18 cellular contexts compared by ENCODE assay signal in the genomic region with DNA sequence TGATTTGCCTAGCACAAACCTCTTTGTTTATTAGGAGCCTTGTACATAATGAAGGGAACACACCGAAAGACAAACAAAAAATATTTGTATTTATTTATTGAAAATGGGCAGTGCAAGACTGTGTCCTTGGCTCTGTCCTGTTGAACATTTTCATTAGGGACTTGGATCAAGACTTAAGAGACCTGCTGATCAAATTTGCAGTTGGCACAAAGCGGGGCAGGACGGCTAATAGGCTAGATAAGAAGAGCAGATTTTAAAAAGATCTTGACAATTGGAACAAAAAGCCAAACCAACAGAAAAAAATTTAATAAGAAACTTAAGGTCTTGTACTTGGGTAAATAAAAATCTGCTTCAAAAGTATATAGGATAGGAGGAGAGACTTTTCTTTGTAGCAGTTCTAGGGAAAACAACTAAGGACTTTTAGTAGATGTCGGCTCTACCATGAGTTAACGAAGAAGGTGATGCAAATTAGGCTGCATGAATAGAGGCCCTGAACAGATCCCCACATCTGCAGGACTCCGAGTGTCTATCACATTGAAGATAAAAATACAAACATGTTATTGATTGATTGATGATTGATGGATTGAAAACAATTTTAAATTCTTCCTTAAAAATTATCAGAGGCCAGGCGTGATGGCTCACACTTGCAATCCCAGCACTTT.
DNase-seq lines count a peak whose midpoint lies in the region; ATAC-seq, FAIRE-seq and TF ChIP-seq lines count a peak whose summit lies in the region.
"Had no signal": no experiment of that assay in that cellular context is flagged by ENCODE, and none has a peak within 500 bp of the region (broad histone marks: within the 10 kb centered on the region; RNA-seq: fewer than 3 reads in every experiment).

No MANE protein-coding gene starts in this region.

- FAIRE-seq in GM18507 (lab: Jason Lieb, UNC): peak; percentile 69

- H3K4me3 Mint-ChIP-seq in glutamatergic neuron (ENCODE audit: unreplicated experiment): peak overlapping the region; percentile 10
- no peak overlapping the region for H3K4me3 Mint-ChIP-seq in stimulated activated memory B cell treated with anti-CD40 and anti-IgM and Interleukin-4, amounts not matched to agents 10 μg/mL and 1 μg/mL and 100 μg/mL, for 72 hours

- TF ChIP-seq CTCF in glutamatergic neuron (IDR thresholded peaks at IDR 0.05; ENCODE audit: partially characterized antibody, unreplicated experiment): no peak

- DNase-seq in GM18507 (ENCODE audit: extremely low spot score, insufficient read length, low read depth) (no peak), NCI-H526 treated with DMSO at 0.1 percent for 48 hours (lab: John Stamatoyannopoulos, UW) (peak; percentile 12), glutamatergic neuron (no peak), middle frontal gyrus (ENCODE audit: extremely low spot score, low spot score) (no peak)
- no peak for DNase-seq in activated CD8-positive, alpha-beta memory T cell treated with anti-CD3 and anti-CD28 coated beads, Interleukin-2, amount 50 U/mL, for 48 hours
- DNase-seq: DMS79 treated with DMSO at 0.1 percent for 48 hours, GOT3, MG63, NCI-H1092 treated with DMSO at 0.1 percent for 48 hours, NCI-H146, NCI-H2029 treated with DMSO at 0.1 percent for 48 hours, NCI-H446, PC-3 had no signal

- peak overlapping the region; percentile 88 for H3K27ac Mint-ChIP-seq in glutamatergic neuron (ENCODE audit: unreplicated experiment)
- H3K27ac Mint-ChIP-seq in stimulated activated memory B cell treated with anti-CD40 and anti-IgM and Interleukin-4, amounts not matched to agents 10 μg/mL and 1 μg/mL and 100 μg/mL, for 72 hours: peak overlapping the region; percentile 91

- H3K4me1 Mint-ChIP-seq in glutamatergic neuron (ENCODE audit: low read depth, unreplicated experiment): peaks cover 53% of the 10 kb centered on the region
- peaks cover 79% of the 10 kb centered on the region for H3K4me1 Mint-ChIP-seq in stimulated activated memory B cell treated with anti-CD40 and anti-IgM and Interleukin-4, amounts not matched to agents 10 μg/mL and 1 μg/mL and 100 μg/mL, for 72 hours

- H3K27me3 Mint-ChIP-seq in glutamatergic neuron (ENCODE audit: unreplicated experiment): peaks cover 11% of the 10 kb centered on the region
- H3K27me3 Mint-ChIP-seq in stimulated activated memory B cell treated with anti-CD40 and anti-IgM and Interleukin-4, amounts not matched to agents 10 μg/mL and 1 μg/mL and 100 μg/mL, for 72 hours: no peaks in the 10 kb centered on the region

- H3K9me3 Mint-ChIP-seq in glutamatergic neuron (ENCODE audit: unreplicated experiment): peaks cover 24% of the 10 kb centered on the region
- no peaks in the 10 kb centered on the region for H3K9me3 Mint-ChIP-seq in stimulated activated memory B cell treated with anti-CD40 and anti-IgM and Interleukin-4, amounts not matched to agents 10 μg/mL and 1 μg/mL and 100 μg/mL, for 72 hours

- ATAC-seq in stimulated activated memory B cell treated with anti-CD40 and anti-IgM and Interleukin-4, amounts not matched to agents 10 μg/mL and 1 μg/mL and 100 μg/mL, for 72 hours: no peak
- ATAC-seq in esophagus mucosa: no peak
- ATAC-seq in HG02938 (IDR thresholded peaks at IDR 0.05; ENCODE audit: unreplicated experiment): no peak
- ATAC-seq: HCT116, PC-3 had no signal

- H3K36me3 Mint-ChIP-seq in glutamatergic neuron (ENCODE audit: unreplicated experiment): peaks cover 6% of the 10 kb centered on the region
- no peaks in the 10 kb centered on the region for H3K36me3 Mint-ChIP-seq in stimulated activated memory B cell treated with anti-CD40 and anti-IgM and Interleukin-4, amounts not matched to agents 10 μg/mL and 1 μg/mL and 100 μg/mL, for 72 hours
- H3K36me3 Mint-ChIP-seq: CD14-positive monocyte had no signal
